ENCODE assay signal across 16 cellular contexts in genomic region chr4:41319553-41319952, GRCh38.
DNase-seq lines count a peak whose midpoint lies in the region; ATAC-seq, FAIRE-seq and TF ChIP-seq lines count a peak whose summit lies in the region.
"Had no signal": no experiment of that assay in that cellular context is flagged by ENCODE, and none has a peak within 500 bp of the region (broad histone marks: within the 10 kb centered on the region; RNA-seq: fewer than 3 reads in every experiment).

No MANE protein-coding gene starts in this region.

- H3K4me1 ChIP-seq in pancreas: no peaks in the 10 kb centered on the region

- WGBS in pancreas, 2 donors: 14 to 16% methylated on average over 5 of the region's 5 CpGs

- no peak for TF ChIP-seq CTCF in pancreas (IDR thresholded peaks at IDR 0.05)

- no peak for FAIRE-seq in pancreas (lab: Jason Lieb, UNC)

- peak; percentile 87 for DNase-seq in EL
- peak; percentile 64 for DNase-seq in NCI-H226
- DNase-seq in dermis blood vessel endothelial cell: peak; percentile 11
- no peak for DNase-seq in pancreas
- DNase-seq in activated naive CD8-positive, alpha-beta T cell treated with anti-CD3 and anti-CD28 coated beads for 36 hours: no peak
- DNase-seq in effector CD8-positive, alpha-beta T cell (lab: John Stamatoyannopoulos, UW): no peak
- DNase-seq in SKM-1 treated with dmso at 0.1 percent for 144 hours (lab: John Stamatoyannopoulos, UW; ENCODE audit: unreplicated experiment): no peak
- DNase-seq: activated CD4-positive, alpha-beta memory T cell treated with anti-CD3 and anti-CD28 coated beads, Interleukin-2, amount 10 ng/mL, durations not matched to agents 7 days and 5 days; activated effector memory CD4-positive, alpha-beta T cell treated with anti-CD3 and anti-CD28 coated beads, Interleukin-2, amount 50 U/mL, for 16 hours; body of pancreas; C1 segment of cervical spinal cord; endodermal cell; left ventricle myocardium inferior; NCI-H1694 treated with DMSO at 0.1 percent for 48 hours; T-helper 17 cell had no signal

- intact Hi-C loops in pancreas (cut with DNase I): no loop called here

- H3K36me3 ChIP-seq in pancreas: no peaks in the 10 kb centered on the region
- H3K36me3 ChIP-seq: left ventricle myocardium inferior had no signal

- no peaks in the 10 kb centered on the region for H3K9me3 Mint-ChIP-seq in activated naive CD8-positive, alpha-beta T cell treated with anti-CD3 and anti-CD28 coated beads for 36 hours
- H3K9me3 Mint-ChIP-seq: activated CD4-positive, alpha-beta memory T cell treated with anti-CD3 and anti-CD28 coated beads, Interleukin-2, amount 10 ng/mL, durations not matched to agents 7 days and 5 days had no signal

- no peak overlapping the region for H3K27ac Mint-ChIP-seq in activated naive CD8-positive, alpha-beta T cell treated with anti-CD3 and anti-CD28 coated beads for 36 hours
- H3K27ac Mint-ChIP-seq: activated CD4-positive, alpha-beta memory T cell treated with anti-CD3 and anti-CD28 coated beads, Interleukin-2, amount 10 ng/mL, durations not matched to agents 7 days and 5 days; endodermal cell; T-helper 17 cell had no signal

- peak in 3 of 4 donors; percentile 42 to 89 (median 76) for ATAC-seq in pancreas
- ATAC-seq in GM19324 (IDR thresholded peaks at IDR 0.05; ENCODE audit: low FRiP score, unreplicated experiment): no peak
- ATAC-seq: body of pancreas, T-helper 17 cell had no signal

- no peak overlapping the region for H3K4me3 ChIP-seq in pancreas
- H3K4me3 ChIP-seq: body of pancreas, left ventricle myocardium inferior had no signal

- no peaks in the 10 kb centered on the region for H3K4me1 Mint-ChIP-seq in activated naive CD8-positive, alpha-beta T cell treated with anti-CD3 and anti-CD28 coated beads for 36 hours
- H3K4me1 Mint-ChIP-seq: activated CD4-positive, alpha-beta memory T cell treated with anti-CD3 and anti-CD28 coated beads, Interleukin-2, amount 10 ng/mL, durations not matched to agents 7 days and 5 days had no signal

- H3K27me3 Mint-ChIP-seq in activated naive CD8-positive, alpha-beta T cell treated with anti-CD3 and anti-CD28 coated beads for 36 hours: peaks cover 4% of the 10 kb centered on the region
- H3K27me3 Mint-ChIP-seq: activated CD4-positive, alpha-beta memory T cell treated with anti-CD3 and anti-CD28 coated beads, Interleukin-2, amount 10 ng/mL, durations not matched to agents 7 days and 5 days; T-helper 17 cell had no signal

- H3K9me3 ChIP-seq in pancreas: no peaks in the 10 kb centered on the region
- H3K9me3 ChIP-seq: body of pancreas had no signal

- no peak overlapping the region for H3K27ac ChIP-seq in pancreas
- H3K27ac ChIP-seq: body of pancreas, left ventricle myocardium inferior had no signal

- H3K27me3 ChIP-seq in pancreas: no peaks in the 10 kb centered on the region
- H3K27me3 ChIP-seq: body of pancreas had no signal

- H3K36me3 Mint-ChIP-seq in activated naive CD8-positive, alpha-beta T cell treated with anti-CD3 and anti-CD28 coated beads for 36 hours: no peaks in the 10 kb centered on the region

- no peak overlapping the region for H3K4me3 Mint-ChIP-seq in activated naive CD8-positive, alpha-beta T cell treated with anti-CD3 and anti-CD28 coated beads for 36 hours
- H3K4me3 Mint-ChIP-seq: activated CD4-positive, alpha-beta memory T cell treated with anti-CD3 and anti-CD28 coated beads, Interleukin-2, amount 10 ng/mL, durations not matched to agents 7 days and 5 days; endodermal cell; T-helper 17 cell had no signal

Comparison
In these comparisons a context has a peak if more than half of its experiments do, and no peak if none do; other contexts are left out.
1. DNase-seq: peak in EL (single experiment), NCI-H226 (single experiment) and dermis blood vessel endothelial cell (single experiment); none in pancreas (0 of 6), activated naive CD8-positive, alpha-beta T cell treated with anti-CD3 and anti-CD28 coated beads for 36 hours (single experiment), effector CD8-positive, alpha-beta T cell (single experiment) and SKM-1 treated with dmso at 0.1 percent for 144 hours (single experiment).